In genomic region chr5:82538339-82539034, GRCh38 we compare ENCODE assay signal across 18 cellular contexts.
A peak's percentile ranks its signal among the peaks of the same experiment; 100 is the strongest.
DNase-seq lines count a peak whose midpoint lies in the region; ATAC-seq and TF ChIP-seq lines count a peak whose summit lies in the region.
"Had no signal": no experiment of that assay in that cellular context is flagged by ENCODE, and none has a peak within 500 bp of the region (broad histone marks: within the 10 kb centered on the region; RNA-seq: fewer than 3 reads in every experiment).

No MANE protein-coding gene starts in this region.

- no peak overlapping the region for H3K18ac ChIP-seq in trophoblast cell (ENCODE audit: low read length)

- no peak overlapping the region for H2AFZ ChIP-seq in GM23248
- no peak overlapping the region for H2AFZ ChIP-seq in trophoblast cell (ENCODE audit: insufficient read depth, low read length, poor library complexity)
- H2AFZ ChIP-seq in MM.1S (ENCODE audit: low read length) = no peak overlapping the region

- 10 to 14% methylated on average over 5 of the region's 5 CpGs for WGBS in GM23248 (ENCODE audit: low coverage in 1 of 2, low lambda C conversion rate in 2 of 2, missing lambda C conversion rate in 2 of 2), 2 experiments
- WGBS in trophoblast cell (ENCODE audit: extremely low coverage, insufficient coverage, insufficient read length) = no CpG with 5 or more reads among the region's 5 CpGs

- no peak overlapping the region for H4K8ac ChIP-seq in trophoblast cell (ENCODE audit: low read depth, low read length)

- no peak overlapping the region for H2BK5ac ChIP-seq in trophoblast cell (ENCODE audit: low read depth, low read length, poor library complexity)

- peak overlapping the region; percentile 25 for H3K23ac ChIP-seq in trophoblast cell (ENCODE audit: low read length)

- H2BK12ac ChIP-seq in trophoblast cell (ENCODE audit: low read length) = no peak overlapping the region

- peaks cover 15% of the 10 kb centered on the region for H3K27me3 ChIP-seq in GM23248 (replicated peaks; ENCODE audit: insufficient read depth)
- H3K27me3 ChIP-seq in adipocyte (replicated peaks; ENCODE audit: control insufficient read depth, insufficient read depth, low read length) = no peaks in the 10 kb centered on the region
- no peaks in the 10 kb centered on the region for H3K27me3 ChIP-seq in trophoblast cell (ENCODE audit: insufficient read depth, low read length)
- H3K27me3 ChIP-seq in MM.1S (replicated peaks; ENCODE audit: insufficient read depth, low read length) = no peaks in the 10 kb centered on the region
- H3K27me3 ChIP-seq: pancreas, Peyer's patch, transverse colon had no signal

- H3K4me2 ChIP-seq in GM23248 (ENCODE audit: unreplicated experiment) (no peak overlapping the region), trophoblast cell (ENCODE audit: low read length) (no peak overlapping the region), MM.1S (ENCODE audit: low read depth, low read length) (no peak overlapping the region)

- H4K91ac ChIP-seq in trophoblast cell (ENCODE audit: low read depth, low read length) = no peak overlapping the region

- H3K79me2 ChIP-seq in GM23248 (ENCODE audit: insufficient read depth) (no peaks in the 10 kb centered on the region), trophoblast cell (ENCODE audit: control insufficient read depth, insufficient read depth, low read length, poor library complexity) (no peaks in the 10 kb centered on the region), MM.1S (ENCODE audit: low read length) (no peaks in the 10 kb centered on the region)

- H3K36me3 ChIP-seq in GM23248 (ENCODE audit: low read depth) (no peaks in the 10 kb centered on the region), adipocyte (ENCODE audit: control insufficient read depth, insufficient read depth, low read length, severe bottlenecking) (no peaks in the 10 kb centered on the region), trophoblast cell (ENCODE audit: control insufficient read depth in 1 of 2, insufficient read depth in 2 of 2, low read length in 2 of 2) (no peaks in the 10 kb centered on the region), MM.1S (replicated peaks; ENCODE audit: insufficient read depth, low read length) (no peaks in the 10 kb centered on the region)
- H3K36me3 ChIP-seq: pancreas, Peyer's patch, transverse colon had no signal

- H3K4ac ChIP-seq in trophoblast cell (ENCODE audit: low read depth, low read length) = no peak overlapping the region

- H2BK120ac ChIP-seq in trophoblast cell (ENCODE audit: insufficient read depth, low read length, poor library complexity) = no peak overlapping the region

- H3K9ac ChIP-seq in GM23248 (no peak overlapping the region), adipocyte (ENCODE audit: low read length) (no peak overlapping the region), trophoblast cell (ENCODE audit: low read length) (no peak overlapping the region), MM.1S (ENCODE audit: low read length) (no peak overlapping the region)

- H3K9me2 ChIP-seq in GM23248 (ENCODE audit: insufficient read depth) (no peaks in the 10 kb centered on the region), MM.1S (replicated peaks; ENCODE audit: insufficient read depth, low read length) (no peaks in the 10 kb centered on the region)

- H3K4me1 ChIP-seq in GM23248 (ENCODE audit: insufficient read depth) = no peaks in the 10 kb centered on the region
- H3K4me1 ChIP-seq in adipocyte (ENCODE audit: control insufficient read depth, insufficient read depth, low read length) = peaks cover 18% of the 10 kb centered on the region
- H3K4me1 ChIP-seq in trophoblast cell (ENCODE audit: control insufficient read depth in 1 of 2, insufficient read depth in 2 of 2, low read length in 2 of 2) = no peaks in the 10 kb centered on the region
- H3K4me1 ChIP-seq in MM.1S (ENCODE audit: low read length) = no peaks in the 10 kb centered on the region
- H3K4me1 ChIP-seq: pancreas, Peyer's patch, transverse colon had no signal

- ATAC-seq in GM21576 (IDR thresholded peaks at IDR 0.05; ENCODE audit: unreplicated experiment) = no peak
- ATAC-seq: activated CD8-positive, alpha-beta T cell treated with anti-CD3 and anti-CD28 coated beads, Interleukin-2, amount 10 ng/mL, durations not matched to agents 7 days and 5 days had no signal

- no peaks in the 10 kb centered on the region for H3F3A ChIP-seq in GM23248 (ENCODE audit: insufficient read depth)
- H3F3A ChIP-seq in MM.1S (ENCODE audit: insufficient read depth, low read length) = no peaks in the 10 kb centered on the region

- H3K9me3 ChIP-seq in GM23248 (ENCODE audit: low read depth) (no peaks in the 10 kb centered on the region), adipocyte (ENCODE audit: control insufficient read depth, low read length) (no peaks in the 10 kb centered on the region), trophoblast cell (ENCODE audit: insufficient read depth, low read depth, low read length) (no peaks in the 10 kb centered on the region), MM.1S (replicated peaks; ENCODE audit: insufficient read depth, low read length) (no peaks in the 10 kb centered on the region)
- H3K9me3 ChIP-seq: pancreas, Peyer's patch, transverse colon had no signal

- DNase-seq in GM23248 (peak; percentile 21), adipocyte (ENCODE audit: low read depth) (peak; percentile 93), fibroblast of villous mesenchyme (ENCODE audit: low read depth) (peak; percentile 45), trophoblast cell (no peak), MM.1S (no peak), amygdala (lab: John Stamatoyannopoulos, UW) (no peak)
- DNase-seq in stimulated activated naive CD4-positive, alpha-beta T cell treated with Interleukin-2 at 50 U/mL for 16 hours (lab: John Stamatoyannopoulos, UW) = no peak
- DNase-seq: activated CD8-positive, alpha-beta T cell treated with anti-CD3 and anti-CD28 coated beads, Interleukin-2, amount 10 ng/mL, durations not matched to agents 7 days and 5 days; activated naive CD8-positive, alpha-beta T cell treated with anti-CD3 and anti-CD28 coated beads for 36 hours; NCI-H774; pancreas; Peyer's patch; SW 1271; transverse colon had no signal

- in situ Hi-C loops in GM23248 (cut with MboI) = no loop called here

- H4K12ac ChIP-seq in trophoblast cell (ENCODE audit: low read depth, low read length) = no peak overlapping the region

- no peak overlapping the region for H3K27ac ChIP-seq in GM23248
- H3K27ac ChIP-seq in trophoblast cell (ENCODE audit: low read depth, low read length) = no peak overlapping the region
- H3K27ac ChIP-seq in MM.1S (ENCODE audit: low read length) = no peak overlapping the region
- H3K27ac ChIP-seq: C4-2B, pancreas, Peyer's patch, transverse colon, VCaP had no signal

- TF ChIP-seq CTCF in fibroblast of villous mesenchyme (IDR thresholded peaks at IDR 0.05; ENCODE audit: insufficient read depth, low read depth, low read length) (no peak), MM.1S (IDR thresholded peaks at IDR 0.05; ENCODE audit: low read length) (no peak)

- no peaks in the 10 kb centered on the region for H3K79me1 ChIP-seq in trophoblast cell (ENCODE audit: low read length)

- H4K20me1 ChIP-seq in GM23248 (ENCODE audit: insufficient read depth) (no peaks in the 10 kb centered on the region), MM.1S (ENCODE audit: insufficient read depth, low read length) (no peaks in the 10 kb centered on the region)

- H2AK5ac ChIP-seq in trophoblast cell (ENCODE audit: low read length) = no peak overlapping the region

- H3K4me3 ChIP-seq in GM23248 (no peak overlapping the region), adipocyte (ENCODE audit: low read length) (no peak overlapping the region), fibroblast of villous mesenchyme (ENCODE audit: low read depth, low read length) (no peak overlapping the region), trophoblast cell (ENCODE audit: low read depth, low read length) (no peak overlapping the region), MM.1S (ENCODE audit: low read length) (no peak overlapping the region)
- H3K4me3 ChIP-seq: pancreas, Peyer's patch, skin epidermis, transverse colon had no signal

- no peak overlapping the region for H3K14ac ChIP-seq in trophoblast cell (ENCODE audit: low read length)

Comparison
In these comparisons a context has a peak if more than half of its experiments do, and no peak if none do; other contexts are left out.
1. DNase-seq: peak in GM23248 (single experiment), adipocyte (single experiment) and fibroblast of villous mesenchyme (single experiment); none in trophoblast cell (0 of 2), stimulated activated naive CD4-positive, alpha-beta T cell treated with Interleukin-2 at 50 U/mL for 16 hours (single experiment), MM.1S (single experiment) and amygdala (0 of 56).